Comparison of ENCODE assay signal across 1 cellular context in the genomic region with DNA sequence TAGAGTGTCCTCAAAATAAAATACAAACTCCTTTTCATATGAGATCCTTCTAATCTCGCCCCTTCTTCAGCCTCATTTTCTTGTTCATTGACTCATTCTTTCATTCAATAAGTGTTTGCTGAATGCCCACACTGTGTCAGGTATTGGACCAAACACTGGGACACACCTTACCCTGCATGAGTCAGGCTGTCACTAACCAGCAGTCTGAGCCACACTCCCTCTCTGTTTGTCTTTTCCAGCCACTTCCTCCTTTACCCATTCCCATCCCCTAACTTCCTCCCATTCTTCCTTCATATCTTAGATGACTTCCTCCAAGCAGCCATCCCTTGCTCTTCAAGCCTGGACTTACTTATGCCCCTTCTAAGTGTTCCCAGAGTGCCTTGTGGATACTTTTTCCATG.
TF ChIP-seq lines count a peak whose summit lies in the region.

No MANE protein-coding gene starts in this region.

TF ChIP-seq in GM23338, 12 proteins besides CTCF, POLR2A, EP300 and RAD21 (continued from another document):
- no peak for TF ChIP-seq REST (IDR thresholded peaks at IDR 0.05; ENCODE audit: unreplicated experiment)
- TF ChIP-seq ZNF331 (CRISPR knock-in tag; IDR thresholded peaks at IDR 0.05; ENCODE audit: low read depth), result no peak
- no peak for TF ChIP-seq ZNF462 (CRISPR knock-in tag; IDR thresholded peaks at IDR 0.05)
TF ChIP-seq in GM23338: peak in this region for 0.
